In genomic region chr6:7446056-7446455, GRCh38 we compare ENCODE assay signal across 19 cellular contexts. TPM values are rescaled to one million over a fixed set of nuclear protein-coding genes. Genes with fewer than 3 reads are reported as not detected.
"Had no signal": no experiment of that assay in that cellular context is flagged by ENCODE, and none has a peak within 500 bp of the region (broad histone marks: within the 10 kb centered on the region; RNA-seq: fewer than 3 reads in every experiment).

No MANE protein-coding gene starts in this region.

- H3K4me1 Mint-ChIP-seq: activated CD8-positive, alpha-beta memory T cell treated with anti-CD3 and anti-CD28 coated beads, Interleukin-2, amount 10 ng/mL, durations not matched to agents 7 days and 5 days had no signal

- FAIRE-seq: small intestine had no signal

- H3K4me3 ChIP-seq: gastroesophageal sphincter, left ventricle myocardium inferior, ovary, upper lobe of left lung had no signal

- H3K9me3 ChIP-seq: gastroesophageal sphincter, left ventricle myocardium inferior, ovary, upper lobe of left lung had no signal

- H3K27ac Mint-ChIP-seq: activated CD8-positive, alpha-beta memory T cell treated with anti-CD3 and anti-CD28 coated beads, Interleukin-2, amount 10 ng/mL, durations not matched to agents 7 days and 5 days; activated naive CD8-positive, alpha-beta T cell; endodermal cell; natural killer cell treated with Interleukin-12 subunit alpha and Interleukin-12 subunit beta and Interleukin-15 and Interleukin-18, amount 100 ng/mL, for 72 hours; stimulated activated effector memory CD8-positive, alpha-beta T cell treated with anti-CD3 and anti-CD28 coated beads, Interleukin-12 subunit alpha, Interleukin-12 subunit beta, amount 100 ng/mL, for 72 hours had no signal

- DNase-seq: activated CD4-positive, alpha-beta T cell treated with anti-CD3 and anti-CD28 coated beads, Interleukin-2, amount 50 U/mL, for 48 hours; activated CD4-positive, CD25-positive, alpha-beta regulatory T cell treated with anti-CD3 and anti-CD28 coated beads, Interleukin-2, amount 50 U/mL, for 72 hours; activated CD8-positive, alpha-beta memory T cell treated with anti-CD3 and anti-CD28 coated beads, Interleukin-2, amount 10 ng/mL, durations not matched to agents 7 days and 5 days; activated gamma-delta T cell; activated T-cell treated with anti-CD3 and anti-CD28 coated beads, Interleukin-2, amount 50 U/mL, for 4 hours; amygdala; endodermal cell; islet precursor cell; left ventricle myocardium inferior; mesenchymal stem cell; ovary; small intestine; T-helper 9 cell; upper lobe of left lung had no signal

- H3K36me3 ChIP-seq: gastroesophageal sphincter, left ventricle myocardium inferior, ovary, upper lobe of left lung had no signal

- H3K27me3 ChIP-seq: ovary, upper lobe of left lung had no signal

- H3K4me3 Mint-ChIP-seq: activated CD8-positive, alpha-beta memory T cell treated with anti-CD3 and anti-CD28 coated beads, Interleukin-2, amount 10 ng/mL, durations not matched to agents 7 days and 5 days; activated naive CD8-positive, alpha-beta T cell; activated T-cell treated with anti-CD3 and anti-CD28 coated beads, Interleukin-2, amount 50 U/mL, for 4 hours; endodermal cell; natural killer cell treated with Interleukin-12 subunit alpha and Interleukin-12 subunit beta and Interleukin-15 and Interleukin-18, amount 100 ng/mL, for 72 hours; stimulated activated effector memory CD8-positive, alpha-beta T cell treated with anti-CD3 and anti-CD28 coated beads, Interleukin-12 subunit alpha, Interleukin-12 subunit beta, amount 100 ng/mL, for 72 hours had no signal

- H3K27ac ChIP-seq: gastroesophageal sphincter, left ventricle myocardium inferior, ovary, upper lobe of left lung had no signal

- ATAC-seq: activated CD8-positive, alpha-beta memory T cell treated with anti-CD3 and anti-CD28 coated beads, Interleukin-2, amount 10 ng/mL, durations not matched to agents 7 days and 5 days; activated T-cell treated with anti-CD3 and anti-CD28 coated beads, Interleukin-2, amount 50 U/mL, for 4 hours; gastroesophageal sphincter; natural killer cell treated with Interleukin-12 subunit alpha and Interleukin-12 subunit beta and Interleukin-15 and Interleukin-18, amount 100 ng/mL, for 72 hours; stimulated activated effector memory CD8-positive, alpha-beta T cell treated with anti-CD3 and anti-CD28 coated beads, Interleukin-12 subunit alpha, Interleukin-12 subunit beta, amount 100 ng/mL, for 72 hours had no signal

- H3K9me3 Mint-ChIP-seq: activated T-cell treated with anti-CD3 and anti-CD28 coated beads, Interleukin-2, amount 50 U/mL, for 4 hours; natural killer cell treated with Interleukin-12 subunit alpha and Interleukin-12 subunit beta and Interleukin-15 and Interleukin-18, amount 100 ng/mL, for 72 hours; stimulated activated effector memory CD8-positive, alpha-beta T cell treated with anti-CD3 and anti-CD28 coated beads, Interleukin-12 subunit alpha, Interleukin-12 subunit beta, amount 100 ng/mL, for 72 hours had no signal

- H3K4me1 ChIP-seq: gastroesophageal sphincter, left ventricle myocardium inferior, upper lobe of left lung had no signal

- H3K36me3 Mint-ChIP-seq: activated CD8-positive, alpha-beta memory T cell treated with anti-CD3 and anti-CD28 coated beads, Interleukin-2, amount 10 ng/mL, durations not matched to agents 7 days and 5 days; activated naive CD8-positive, alpha-beta T cell; natural killer cell treated with Interleukin-12 subunit alpha and Interleukin-12 subunit beta and Interleukin-15 and Interleukin-18, amount 100 ng/mL, for 72 hours; stimulated activated effector memory CD8-positive, alpha-beta T cell treated with anti-CD3 and anti-CD28 coated beads, Interleukin-12 subunit alpha, Interleukin-12 subunit beta, amount 100 ng/mL, for 72 hours had no signal

RNA-seq across cellular contexts. Expression of gene CAGE1, which starts 56.5 kb away (rescaled TPM):
- total RNA-seq: gastroesophageal sphincter, left ventricle myocardium inferior, ovary, upper lobe of left lung had no signal
- polyA plus RNA-seq: fibroblast of lung, ovary had no signal
